ENCODE assay signal across 7 cellular contexts in genomic region chr7:75419693-75420092, GRCh38. TPM values are rescaled to one million over a fixed set of nuclear protein-coding genes. Genes with fewer than 3 reads are reported as not detected.
DNase-seq lines count a peak whose midpoint lies in the region; ATAC-seq and TF ChIP-seq lines count a peak whose summit lies in the region.
"Not testable (repeated sequence)": the region's sequence is repeated elsewhere in the genome, so short reads cannot be mapped to it uniquely, and the experiment has no call there.

No MANE protein-coding gene starts in this region.

- H2AFZ ChIP-seq in DND-41 (ENCODE audit: low read depth, low read length): not testable (repeated sequence)

- H3K36me3 ChIP-seq in DND-41 (ENCODE audit: insufficient read depth, low read length): peaks cover 43% of the 10 kb centered on the region

- not testable (repeated sequence) for H3K79me2 ChIP-seq in DND-41 (ENCODE audit: insufficient read depth, low read length)

- not testable (repeated sequence) for H3K27ac ChIP-seq in DND-41 (ENCODE audit: low read length)

- H4K20me1 ChIP-seq in DND-41 (ENCODE audit: insufficient read depth, low read length): not testable (repeated sequence)

- ATAC-seq in DND-41 (ENCODE audit: insufficient read depth, low read depth) (peak; percentile 6; the same call in 1 of the 3 replicates), SK-N-SH treated with all-trans-retinoic acid at 6 μM for 48 hours (peak; percentile 3), Right ventricle myocardium superior (ENCODE audit: poor library complexity) (peak; percentile 81), left lobe of liver (peak; percentile 6)

- not testable (repeated sequence) for H3K4me2 ChIP-seq in DND-41 (ENCODE audit: insufficient read depth, low read length)

- H3K27me3 ChIP-seq in DND-41 (ENCODE audit: insufficient read depth, low read length, poor library complexity): not testable (repeated sequence)

- H3K9me3 ChIP-seq in DND-41 (ENCODE audit: insufficient read depth, low read length, severe bottlenecking): not testable (repeated sequence)

- H3K4me1 Mint-ChIP-seq in nephron progenitor cell: not testable (repeated sequence)

- not testable (repeated sequence) for TF ChIP-seq CTCF in DND-41 (IDR thresholded peaks at IDR 0.05; ENCODE audit: borderline replicate concordance, extremely low read depth, low read length, poor library complexity, severe bottlenecking); nephron progenitor cell (IDR thresholded peaks at IDR 0.05)

- not testable (repeated sequence) for DNase-seq in DND-41; left lobe of liver (ENCODE audit: low spot score); nephron progenitor cell
- DNase-seq in astrocyte of the hippocampus (ENCODE audit: low read depth, low spot score) (peak; percentile 16), Right ventricle myocardium superior (peak; percentile 80)
- peak; percentile 12 for DNase-seq in stimulated activated CD8-positive, alpha-beta memory T cell treated with anti-CD3 and anti-CD28 coated beads, Interleukin-4, amount 100 ng/mL, for 48 hours

- not testable (repeated sequence) for H3K4me3 ChIP-seq in DND-41 (ENCODE audit: low read depth in 1 of 2, low read length in 2 of 2)

- not testable (repeated sequence) for H3K9ac ChIP-seq in DND-41 (ENCODE audit: low read depth, low read length)

- not testable (repeated sequence) for H3K27me3 Mint-ChIP-seq in nephron progenitor cell (ENCODE audit: low read depth, poor library complexity)

- not testable (repeated sequence) for H3K36me3 Mint-ChIP-seq in nephron progenitor cell (ENCODE audit: low read depth)

- not testable (repeated sequence) for H3K4me1 ChIP-seq in DND-41 (ENCODE audit: insufficient read depth, low read length)

- H3K27ac Mint-ChIP-seq in nephron progenitor cell: peak overlapping the region; percentile 98

- intact Hi-C loops in Right ventricle myocardium superior (cut with DNase I): not testable (repeated sequence)

- H3K4me3 Mint-ChIP-seq in nephron progenitor cell: not testable (repeated sequence)

- not testable (repeated sequence) for H3K9me3 Mint-ChIP-seq in nephron progenitor cell

RNA-seq across cellular contexts. Expression of gene TRIM73, which starts 24.3 kb away (rescaled TPM):
- total RNA-seq in Right ventricle myocardium superior (0.94 TPM), left lobe of liver (4.2 TPM)

Comparison
In these comparisons a context has a peak if more than half of its experiments do, and no peak if none do; other contexts are left out.
1. ATAC-seq: peak in every context shown above with its lines; median percentile 81 in Right ventricle myocardium superior; 6 in DND-41; 6 in left lobe of liver; 3 in SK-N-SH treated with all-trans-retinoic acid at 6 μM for 48 hours.